8 cellular contexts compared by ENCODE assay signal in the genomic region with DNA sequence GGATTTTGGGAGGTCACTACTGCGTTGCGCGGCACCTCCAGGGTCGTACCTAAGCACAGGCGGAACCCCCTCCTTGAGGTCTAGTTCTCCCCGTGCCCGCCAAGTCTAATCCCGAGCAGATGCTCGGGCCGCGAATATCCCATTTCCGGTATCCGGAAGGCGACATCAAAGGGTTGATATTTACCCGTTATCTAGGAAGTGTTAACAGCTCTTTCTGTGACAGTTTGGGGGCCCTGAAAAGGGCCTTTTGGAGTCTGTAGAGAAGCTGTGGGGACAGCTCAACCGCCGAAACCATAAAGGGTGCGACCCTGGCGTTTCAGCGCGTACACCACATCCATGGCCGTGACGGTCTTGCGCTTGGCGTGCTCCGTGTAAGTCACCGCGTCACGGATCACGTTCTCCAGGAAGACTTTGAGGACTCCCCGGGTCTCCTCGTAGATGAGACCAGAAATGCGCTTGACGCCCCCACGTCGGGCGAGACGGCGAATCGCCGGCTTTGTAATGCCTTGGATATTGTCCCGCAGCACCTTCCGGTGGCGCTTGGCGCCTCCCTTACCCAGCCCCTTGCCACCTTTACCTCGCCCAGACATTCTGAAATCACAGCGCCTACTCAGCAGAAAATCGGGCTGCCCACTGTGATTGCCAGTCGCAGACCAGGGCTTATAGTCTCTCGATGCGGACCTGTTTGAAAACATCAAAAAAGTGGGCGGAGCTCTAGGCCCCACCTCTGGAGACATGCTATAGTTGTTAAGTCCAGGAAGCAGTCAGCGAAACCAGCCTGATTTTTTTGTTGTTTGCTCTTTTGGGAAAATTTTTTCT. TPM values are rescaled to one million over a fixed set of nuclear protein-coding genes. Genes with fewer than 3 reads are reported as not detected.
DNase-seq lines count a peak whose midpoint lies in the region; ATAC-seq and TF ChIP-seq lines count a peak whose summit lies in the region.

No MANE protein-coding gene starts in this region.

- no peaks in the 10 kb centered on the region for H3K27me3 ChIP-seq in AG04450 (ENCODE audit: control insufficient read depth, insufficient read depth, low read length)

- CTCF ChIA-PET in AG04450 (lab: Charles Lee) = interaction anchor here (0.7 to 2.6 kb wide), 14 partner anchors 10 to 1217 kb away, joined by 3 to 14 read pairs (median 5); partner anchors contain the start of genes C12orf60 and WBP11

- POLR2A ChIA-PET in AG04450 (lab: Yijun Ruan, JAX) = interaction anchor here (0.8 to 2.4 kb wide), 7 partner anchors 14 to 502 kb away, joined by 3 to 19 read pairs (median 4); partner anchors contain the start of genes C12orf60 and WBP11

- peak; percentile 100 for TF ChIP-seq POLR2A in GM18951 (IDR thresholded peaks at IDR 0.05; ENCODE audit: extremely low read depth, insufficient read depth, insufficient read length)

- peak overlapping the region; percentile 92 for H3K4me3 ChIP-seq in AG04450 (ENCODE audit: low read depth, low read length)

- peak; percentile 74 for DNase-seq in AG04450 (ENCODE audit: low read depth, low spot score)
- peak; percentile 72 for DNase-seq in NCI-H446 treated with DMSO at 0.1 percent for 48 hours (lab: John Stamatoyannopoulos, UW)
- peak; percentile 89 to 91 for DNase-seq in activated CD4-positive, alpha-beta T cell treated with anti-CD3 and anti-CD28 coated beads for 24 hours (ENCODE audit: low read depth in 2 of 2)
- DNase-seq in kidney tubule cell (ENCODE audit: low spot score) = peak; percentile 97
- peak; percentile 86 to 87 for DNase-seq in stimulated activated CD4-positive, alpha-beta T cell treated with anti-CD3 and anti-CD28 coated beads, Interleukin-1b, Interleukin-23, amount 100 ng/mL, for 1 hour (ENCODE audit: low read depth in 2 of 2)

- H3K9me3 ChIP-seq in AG04450 (ENCODE audit: control insufficient read depth, insufficient read depth, low read length) = peaks cover 8% of the 10 kb centered on the region

- in situ Hi-C loops in GM18951 (cut with MboI; ENCODE audit: low sequenced_read_pairs, unreplicated experiment) = no loop called here

- peak; percentile 17 for ATAC-seq in HG03280 (IDR thresholded peaks at IDR 0.05; ENCODE audit: unreplicated experiment)

- peak; percentile 2; the same call in 1 of the 2 replicates for TF ChIP-seq CTCF in AG04450 (IDR thresholded peaks at IDR 0.05; ENCODE audit: low read depth, low read length)

- H3K27ac ChIP-seq in AG04450 (ENCODE audit: low read depth, low read length) (peak overlapping the region; percentile 91), cingulate gyrus (ENCODE audit: low read depth, low read length) (peak overlapping the region; percentile 91)

RNA-seq across cellular contexts. Expression of gene WBP11, which starts 32.6 kb away (rescaled TPM):
- 13.2 and 16.5 TPM in 2 replicates for polyA plus RNA-seq in AG04450 (2011; rRNA removed)
- 7.7 and 9.9 TPM in 2 replicates for polyA minus RNA-seq in AG04450 (2011; rRNA and poly(A)+ RNA removed)

RNA-seq across cellular contexts. Expression of gene C12orf60, which starts 32.8 kb away (rescaled TPM):
- polyA plus RNA-seq in AG04450 (2011; rRNA removed) = 0.57 and 1.0 TPM in 2 replicates
- 0.35 and 0.46 TPM in 2 replicates for polyA minus RNA-seq in AG04450 (2011; rRNA and poly(A)+ RNA removed)

RNA-seq across cellular contexts. Expression of gene SMCO3, which starts 43.3 kb away (rescaled TPM):
- polyA plus RNA-seq in AG04450 (2011; rRNA removed) = 0.05 TPM in 1 of 2 replicates, not detected in the other
- polyA minus RNA-seq in AG04450 (2011; rRNA and poly(A)+ RNA removed) = not detected in 2 replicates

Comparison
In these comparisons a context has a peak if more than half of its experiments do, and no peak if none do; other contexts are left out.
1. Peak in every context shown above with its lines: DNase-seq, ATAC-seq, H3K4me3 ChIP-seq and H3K27ac ChIP-seq.